Comparison of ENCODE assay signal across 30 cellular contexts in genomic region chr4:178242655-178243054, GRCh38.
"Had no signal": no experiment of that assay in that cellular context is flagged by ENCODE, and none has a peak within 500 bp of the region (broad histone marks: within the 10 kb centered on the region; RNA-seq: fewer than 3 reads in every experiment).

No MANE protein-coding gene starts in this region.

- H3K4me2 ChIP-seq: smooth muscle cell had no signal

- H3K9ac ChIP-seq: parathyroid adenoma had no signal

- H3K4me1 Mint-ChIP-seq: immature natural killer cell, mesothelial cell of epicardium, naive B cell had no signal

- H3K4me3 ChIP-seq: esophagus squamous epithelium, mucosa of descending colon, right lobe of liver, smooth muscle cell, stomach, thyroid gland had no signal

- H3K27ac Mint-ChIP-seq: effector memory CD8-positive, alpha-beta T cell; immature natural killer cell; mesothelial cell of epicardium; natural killer cell treated with Interleukin-12 subunit alpha and Interleukin-12 subunit beta and Interleukin-15 and Interleukin-18, amount 100 ng/mL, for 72 hours; progenitor cell of endocrine pancreas had no signal

- DNase-seq: cortex of kidney; effector memory CD8-positive, alpha-beta T cell; erythroblast; esophagus squamous epithelium; hypothalamus; immature natural killer cell; islet precursor cell; mesenchymal stem cell; naive B cell; right lobe of liver; stimulated activated CD4-positive, alpha-beta T cell treated with anti-CD3 and anti-CD28 coated beads, Interleukin-12 subunit alpha, Interleukin-12 subunit beta, amount 100 ng/mL, for 4 hours; stimulated activated CD4-positive, alpha-beta T cell treated with anti-CD3 and anti-CD28 coated beads, Interleukin-1b, Interleukin-23, amount 100 ng/mL, for 48 hours; stimulated activated CD4-positive, alpha-beta T cell treated with anti-CD3 and anti-CD28 coated beads, Interleukin-4, amount 100 ng/mL, for 1 hour; stimulated activated CD8-positive, alpha-beta memory T cell treated with anti-CD3 and anti-CD28 coated beads, Interleukin-4, amount 100 ng/mL, for 48 hours; stimulated activated naive CD4-positive, alpha-beta T cell treated with Interleukin-2 at 50 U/mL for 16 hours; stomach; thyroid gland; trophoblast cell had no signal

- ATAC-seq: effector memory CD8-positive, alpha-beta T cell; left lobe of liver; mucosa of descending colon; right lobe of liver had no signal

- H3K27me3 ChIP-seq: esophagus squamous epithelium, neutrophil, right lobe of liver, stomach, thyroid gland had no signal

- H3K9me3 ChIP-seq: neutrophil, right lobe of liver, thyroid gland had no signal

- H3K4me1 ChIP-seq: esophagus squamous epithelium, parathyroid adenoma, right lobe of liver, stomach, thyroid gland had no signal

- FAIRE-seq: endometrium, frontal cortex, urothelium cell line had no signal

- H3K36me3 Mint-ChIP-seq: mesothelial cell of epicardium, naive B cell had no signal

- H3K27me3 Mint-ChIP-seq: effector memory CD8-positive, alpha-beta T cell; naive B cell; natural killer cell treated with Interleukin-12 subunit alpha and Interleukin-12 subunit beta and Interleukin-15 and Interleukin-18, amount 100 ng/mL, for 72 hours; progenitor cell of endocrine pancreas had no signal

- H3K79me2 ChIP-seq: parathyroid adenoma had no signal

- H3K27ac ChIP-seq: esophagus squamous epithelium, neutrophil, parathyroid adenoma, right lobe of liver, stomach, thyroid gland had no signal

- H3K36me3 ChIP-seq: esophagus squamous epithelium, neutrophil, right lobe of liver, stomach, thyroid gland had no signal

- H2AFZ ChIP-seq: parathyroid adenoma had no signal

- H3K4me3 Mint-ChIP-seq: effector memory CD8-positive, alpha-beta T cell; immature natural killer cell; mesothelial cell of epicardium; naive B cell; natural killer cell treated with Interleukin-12 subunit alpha and Interleukin-12 subunit beta and Interleukin-15 and Interleukin-18, amount 100 ng/mL, for 72 hours; neural crest cell had no signal
